Comparison of ENCODE assay signal across 21 cellular contexts in genomic region chr3:193808317-193808716, GRCh38.
DNase-seq lines count a peak whose midpoint lies in the region; FAIRE-seq and TF ChIP-seq lines count a peak whose summit lies in the region.
"Had no signal": no experiment of that assay in that cellular context is flagged by ENCODE, and none has a peak within 500 bp of the region (broad histone marks: within the 10 kb centered on the region; RNA-seq: fewer than 3 reads in every experiment).

No MANE protein-coding gene starts in this region.

- H3K79me1 ChIP-seq in H1 (ENCODE audit: low read depth, low read length): no peaks in the 10 kb centered on the region
- H3K79me1 ChIP-seq in mesendoderm (ENCODE audit: low read length): no peaks in the 10 kb centered on the region

- peak overlapping the region; percentile 22 for H4K91ac ChIP-seq in H1 (replicated peaks; ENCODE audit: insufficient read length, low read length)

- POLR2A ChIA-PET in H1 (lab: Charles Lee; ENCODE audit: partially characterized antibody): interaction anchor here (1.0 to 1.6 kb wide), 2 partner anchors 26 to 332 kb away, joined by 4 read pairs; no protein-coding TSS in a partner anchor

- H3K27ac ChIP-seq in H1 (ENCODE audit: low read depth, low read length) (no peak overlapping the region), mesendoderm (ENCODE audit: low read depth, low read length) (no peak overlapping the region), transverse colon (no peak overlapping the region)
- H3K27ac ChIP-seq: 22Rv1, BLaER1, C4-2B, GM23248 had no signal

- H2BK120ac ChIP-seq in H1 (replicated peaks; ENCODE audit: low read depth, low read length) (no peak overlapping the region), mesendoderm (ENCODE audit: low read depth, low read length) (no peak overlapping the region)

- H3K56ac ChIP-seq in H1 (replicated peaks; ENCODE audit: insufficient read length, low read depth, low read length): no peak overlapping the region
- H3K56ac ChIP-seq in mesendoderm (ENCODE audit: low read length): no peak overlapping the region

- no peaks in the 10 kb centered on the region for H3K23me2 ChIP-seq in H1 (ENCODE audit: low read depth, low read length)

- peaks cover 16 to 32% (median 29%) of the 10 kb centered on the region in 4 experiments for H3K4me1 ChIP-seq in H1 (replicated peaks in 1 of 4; ENCODE audit: control insufficient read depth in 3 of 4, insufficient read depth in 4 of 4, low read length in 3 of 4)
- H3K4me1 ChIP-seq in mesendoderm (ENCODE audit: control insufficient read depth, low read depth, low read length): peaks cover 15% of the 10 kb centered on the region
- peaks cover 0 to 2% (median under 1%) of the 10 kb centered on the region in 4 donors for H3K4me1 ChIP-seq in transverse colon
- H3K4me1 ChIP-seq: BLaER1 had no signal

- H3K4me2 ChIP-seq in H1 (ENCODE audit: insufficient read depth in 1 of 2, low read depth in 2 of 2, low read length in 2 of 2): no peak overlapping the region
- H3K4me2 ChIP-seq in mesendoderm (ENCODE audit: low read length): no peak overlapping the region
- H3K4me2 ChIP-seq: BLaER1 had no signal

- H3K9ac ChIP-seq in H1 (replicated peaks in 1 of 4; ENCODE audit: extremely low read depth in 1 of 4, low read depth in 3 of 4, low read length in 3 of 4): no peak overlapping the region
- no peak overlapping the region for H3K9ac ChIP-seq in mesendoderm (ENCODE audit: low read length)
- H3K9ac ChIP-seq: BLaER1, GM23248 had no signal

- no peak overlapping the region for H3K23ac ChIP-seq in H1 (ENCODE audit: insufficient read length)
- H3K23ac ChIP-seq in mesendoderm (ENCODE audit: low read length): no peak overlapping the region

- TF ChIP-seq EP300 in H1 (IDR thresholded peaks at IDR 0.05; ENCODE audit: borderline replicate concordance in 1 of 2, low read depth in 2 of 2, low read length in 2 of 2) (no peak), transverse colon (IDR thresholded peaks at IDR 0.05; ENCODE audit: low read depth) (no peak)

- TF ChIP-seq CTCF in H1 (IDR thresholded peaks at IDR 0.05; ENCODE audit: control extremely low read depth in 1 of 3, insufficient read depth in 1 of 3, low read depth in 1 of 3, low read length in 3 of 3) (no peak), transverse colon (IDR thresholded peaks at IDR 0.05) (no peak)

- no peak overlapping the region for H3K4ac ChIP-seq in H1 (replicated peaks; ENCODE audit: insufficient read length, low read depth, low read length)
- H3K4ac ChIP-seq in mesendoderm (ENCODE audit: low read depth, low read length): peak overlapping the region; percentile 62

- peak; percentile 9 for DNase-seq in activated CD8-positive, alpha-beta memory T cell treated with anti-CD3 and anti-CD28 coated beads for 24 hours
- DNase-seq in activated CD8-positive, alpha-beta memory T cell treated with anti-CD3 and anti-CD28 coated beads, Interleukin-2, amount 50 U/mL, for 4 hours: no peak
- DNase-seq in H1 (ENCODE audit: low read depth in 1 of 2, low spot score in 2 of 2) (no peak), mesendoderm (no peak), transverse colon (no peak), NCI-H524 (lab: John Stamatoyannopoulos, UW) (no peak)
- DNase-seq: Caco-2; CD4-positive, CD25-positive, alpha-beta regulatory T cell; CD8-positive, alpha-beta T cell; DMS153; DND-41; GDM1; GM23248; H9; HFFc6 had no signal

- H3K14ac ChIP-seq in H1 (ENCODE audit: insufficient read length): no peak overlapping the region

- in situ Hi-C loops in transverse colon (cut with MboI; ENCODE audit: low pct_ligation_motif_present in 1 of 4, low pct_unique_long_range_greater_than_20kb in 1 of 4, low sequenced_read_pairs in 3 of 4): no loop called here

- H3K9me3 ChIP-seq in H1 (ENCODE audit: insufficient read depth in 2 of 2, low read depth in 1 of 2, low read length in 1 of 2): no peaks in the 10 kb centered on the region
- no peaks in the 10 kb centered on the region for H3K9me3 ChIP-seq in transverse colon
- H3K9me3 ChIP-seq: BLaER1, Caco-2 had no signal

- H2BK12ac ChIP-seq in H1 (ENCODE audit: low read depth, low read length): no peak overlapping the region

- WGBS in H1 (ENCODE audit: extremely low coverage in 1 of 2, insufficient coverage in 1 of 2, insufficient read length in 1 of 2, insufficient replicate concordance in 2 of 2, low coverage in 1 of 2, low lambda C conversion rate in 2 of 2, missing lambda C conversion rate in 1 of 2), 2 experiments: 93% methylated on average over 8 of the region's 8 CpGs; no CpG with 5 or more reads in 1 of the 2 experiments
- no CpG with 5 or more reads among the region's 8 CpGs for WGBS in mesendoderm (ENCODE audit: extremely low coverage, insufficient coverage, low lambda C conversion rate)
- WGBS in transverse colon (ENCODE audit: low coverage in 1 of 2), 2 donors: 87 to 89% methylated on average over 5 to 8 of the region's 8 CpGs

- no peaks in the 10 kb centered on the region for H4K20me1 ChIP-seq in H1 (replicated peaks in 1 of 2; ENCODE audit: control insufficient read depth in 1 of 2, insufficient read depth in 2 of 2, low read length in 2 of 2)
- H4K20me1 ChIP-seq: BLaER1 had no signal

- H4K5ac ChIP-seq in H1 (ENCODE audit: insufficient read length, low read depth, low read length) (no peak overlapping the region), mesendoderm (ENCODE audit: low read length) (no peak overlapping the region)

- intact Hi-C loops in transverse colon (cut with DNase I; ENCODE audit: low total_unique reads): no loop called here

- CTCF ChIA-PET in H1 (lab: Charles Lee; ENCODE audit: partially characterized antibody): interaction anchor here (0.7 to 1.8 kb wide), 6 partner anchors 8 to 522 kb away, joined by 3 to 5 read pairs (median 4); no protein-coding TSS in a partner anchor

- H4K8ac ChIP-seq in H1 (ENCODE audit: extremely low read depth, insufficient read depth, low read length): no peak overlapping the region
- no peak overlapping the region for H4K8ac ChIP-seq in mesendoderm (ENCODE audit: low read depth, low read length)

- no peak overlapping the region for H2AFZ ChIP-seq in H1 (ENCODE audit: low read length)
- H2AFZ ChIP-seq: GM23248 had no signal

- H2BK20ac ChIP-seq in H1 (ENCODE audit: low read length): peak overlapping the region; percentile 36; the same call in 1 of the 2 replicates

- TF ChIP-seq RAD21 in H1 (IDR thresholded peaks at IDR 0.05 in 1 of 2, conservative IDR thresholded peaks at IDR 0.05 in 1 of 2; ENCODE audit: low read depth in 2 of 2, low read length in 2 of 2): no peak

- H2BK15ac ChIP-seq in H1 (ENCODE audit: low read length) (no peak overlapping the region), mesendoderm (replicated peaks; ENCODE audit: low read depth) (no peak overlapping the region)

- H2AK5ac ChIP-seq in H1 (ENCODE audit: low read depth, low read length) (no peak overlapping the region), mesendoderm (ENCODE audit: low read length) (no peak overlapping the region)

- H3K27me3 ChIP-seq in H1 (replicated peaks in 1 of 4; ENCODE audit: control insufficient read depth in 3 of 4, extremely low read depth in 1 of 4, insufficient read depth in 3 of 4, low read length in 3 of 4) (no peaks in the 10 kb centered on the region; a peak in 1 of 7 replicates), mesendoderm (ENCODE audit: insufficient read depth, low read length, poor library complexity) (no peaks in the 10 kb centered on the region), transverse colon (no peaks in the 10 kb centered on the region)

- no peaks in the 10 kb centered on the region for H3K36me3 ChIP-seq in H1 (ENCODE audit: control insufficient read depth in 2 of 4, insufficient read depth in 4 of 4, low read length in 3 of 4)
- H3K36me3 ChIP-seq in mesendoderm (ENCODE audit: control insufficient read depth, insufficient read depth, low read length): no peaks in the 10 kb centered on the region
- no peaks in the 10 kb centered on the region for H3K36me3 ChIP-seq in transverse colon
- H3K36me3 ChIP-seq: BLaER1 had no signal

- H3K18ac ChIP-seq in H1 (ENCODE audit: extremely low read depth, low read length) (peak overlapping the region; percentile 53), mesendoderm (ENCODE audit: low read length) (peak overlapping the region; percentile 30)

- H3K79me2 ChIP-seq in H1 (ENCODE audit: control insufficient read depth in 1 of 2, insufficient read depth in 2 of 2, low read length in 2 of 2) (no peaks in the 10 kb centered on the region), mesendoderm (ENCODE audit: control insufficient read depth, insufficient read depth, low read length) (no peaks in the 10 kb centered on the region)

- no peak for FAIRE-seq in H1 (lab: Jason Lieb, UNC)
- FAIRE-seq: A204.1, GM12878, GM19239 had no signal

- H3K4me3 ChIP-seq in H1 (ENCODE audit: extremely low read depth in 1 of 4, insufficient read depth in 2 of 4, low read depth in 3 of 4, low read length in 4 of 4) (no peak overlapping the region), mesendoderm (ENCODE audit: low read length) (no peak overlapping the region), transverse colon (no peak overlapping the region)
- H3K4me3 ChIP-seq: BLaER1, GM12878, GM23248 had no signal

- no peak overlapping the region; the same call in 1 of the 2 replicates for H2BK5ac ChIP-seq in H1 (ENCODE audit: low read depth, low read length)
- no peak overlapping the region for H2BK5ac ChIP-seq in mesendoderm (ENCODE audit: low read length)

- no peak for TF ChIP-seq POLR2A in H1 (IDR thresholded peaks at IDR 0.05; ENCODE audit: control extremely low read depth in 1 of 2, low read depth in 2 of 2, low read length in 2 of 2)
- TF ChIP-seq POLR2A in transverse colon (IDR thresholded peaks at IDR 0.05): no peak

TF ChIP-seq in H1, 55 proteins besides CTCF, POLR2A, EP300 and RAD21:
- TF ChIP-seq EZH2 (IDR thresholded peaks at IDR 0.05; ENCODE audit: low read depth, low read length, severe bottlenecking): no peak
- no peak for TF ChIP-seq MAFK (IDR thresholded peaks at IDR 0.05; ENCODE audit: low read depth, low read length)
- TF ChIP-seq EGR1 (IDR thresholded peaks at IDR 0.05; ENCODE audit: borderline replicate concordance, low read depth, low read length): no peak
- TF ChIP-seq SAP30 (IDR thresholded peaks at IDR 0.05; ENCODE audit: insufficient read depth, insufficient replicate concordance, low read length): no peak
- no peak for TF ChIP-seq PHF8 (conservative IDR thresholded peaks at IDR 0.05; ENCODE audit: low read depth, low read length)
- TF ChIP-seq GABPA (IDR thresholded peaks at IDR 0.05; ENCODE audit: borderline replicate concordance, insufficient read depth, low read length): no peak
TF ChIP-seq in H1: peak in this region for 0.
